In genomic region chr6:139850512-139850911, GRCh38 we compare ENCODE assay signal across 1 cellular context.
A peak's percentile ranks its signal among the peaks of the same experiment; 100 is the strongest.
TF ChIP-seq lines count a peak whose summit lies in the region.

No MANE protein-coding gene starts in this region.

TF ChIP-seq in HEK293, 187 proteins besides CTCF, POLR2A, EP300 and RAD21 (continued from another document):
- TF ChIP-seq ZBTB49 (tag by site-specific recombination; IDR thresholded peaks at IDR 0.05; ENCODE audit: low read depth) = no peak
- peak; percentile 21 for TF ChIP-seq SETDB1 (IDR thresholded peaks at IDR 0.05; ENCODE audit: insufficient read length, low read length)
- TF ChIP-seq ZNF555 (tag by site-specific recombination; conservative IDR thresholded peaks at IDR 0.05) = no peak
- no peak for TF ChIP-seq ZNF660 (tag by site-specific recombination; IDR thresholded peaks at IDR 0.05)
- TF ChIP-seq ZNF629 (tag by site-specific recombination; IDR thresholded peaks at IDR 0.05) = no peak
- no peak for TF ChIP-seq ZNF394 (tag by site-specific recombination; IDR thresholded peaks at IDR 0.05; ENCODE audit: borderline replicate concordance)
- no peak for TF ChIP-seq ZNF140 (tag by site-specific recombination; IDR thresholded peaks at IDR 0.05)
- no peak for TF ChIP-seq ZNF621 (tag by site-specific recombination; IDR thresholded peaks at IDR 0.05)
- TF ChIP-seq ZBTB48 (tag by site-specific recombination; IDR thresholded peaks at IDR 0.05) = no peak
